Comparison of ENCODE assay signal across 1 cellular context in the genomic region with DNA sequence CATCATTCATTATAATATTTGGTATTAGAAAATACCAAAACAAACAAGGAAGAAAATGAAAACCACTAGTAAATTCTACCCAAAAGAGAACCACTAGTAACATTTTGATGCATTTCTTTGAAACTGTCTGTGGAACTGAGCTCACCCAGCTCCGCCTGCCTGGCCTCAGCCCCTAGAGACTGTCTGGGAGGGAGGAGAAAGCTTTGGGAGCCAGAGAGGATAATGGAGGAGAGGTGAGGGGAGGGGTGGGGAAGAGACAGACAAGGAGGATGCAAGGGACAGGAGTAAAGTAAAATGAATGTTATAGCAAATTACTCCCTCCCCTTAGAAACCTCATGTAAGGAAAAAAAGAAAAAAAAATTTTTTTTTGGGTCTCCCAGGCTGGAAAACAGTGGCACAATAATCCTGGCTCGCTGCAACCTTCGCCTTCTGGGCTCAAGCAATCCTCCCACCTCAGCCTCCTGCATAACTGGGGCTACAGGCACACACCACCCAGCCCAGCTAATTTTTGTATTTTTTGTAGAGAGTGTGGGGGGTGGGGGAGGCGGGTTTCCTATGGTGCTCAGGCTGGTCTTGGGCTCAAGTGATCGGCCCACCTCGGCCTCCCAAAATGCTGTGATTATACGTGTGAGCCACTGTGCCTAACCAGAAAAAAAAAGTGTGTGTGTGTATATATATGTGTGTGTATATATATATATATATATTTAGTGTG.
TF ChIP-seq lines count a peak whose summit lies in the region.

No MANE protein-coding gene starts in this region.

TF ChIP-seq in GM23338, 12 proteins besides CTCF, POLR2A, EP300 and RAD21:
- TF ChIP-seq ZNF114 (CRISPR knock-in tag; IDR thresholded peaks at IDR 0.05), result no peak
- TF ChIP-seq CREB1 (CRISPR knock-in tag; IDR thresholded peaks at IDR 0.05; ENCODE audit: low read depth), result no peak
- no peak for TF ChIP-seq EZH2phosphoT487 (IDR thresholded peaks at IDR 0.05; ENCODE audit: unreplicated experiment)
- TF ChIP-seq ZNF331 (CRISPR knock-in tag; IDR thresholded peaks at IDR 0.05; ENCODE audit: low read depth), result no peak
- TF ChIP-seq NANOG (IDR thresholded peaks at IDR 0.05; ENCODE audit: borderline replicate concordance), result no peak
- no peak for TF ChIP-seq STAT1 (IDR thresholded peaks at IDR 0.05; ENCODE audit: unreplicated experiment)
- no peak for TF ChIP-seq POLR2AphosphoS5 (IDR thresholded peaks at IDR 0.05; ENCODE audit: low read depth)
- TF ChIP-seq, protein P1, sequence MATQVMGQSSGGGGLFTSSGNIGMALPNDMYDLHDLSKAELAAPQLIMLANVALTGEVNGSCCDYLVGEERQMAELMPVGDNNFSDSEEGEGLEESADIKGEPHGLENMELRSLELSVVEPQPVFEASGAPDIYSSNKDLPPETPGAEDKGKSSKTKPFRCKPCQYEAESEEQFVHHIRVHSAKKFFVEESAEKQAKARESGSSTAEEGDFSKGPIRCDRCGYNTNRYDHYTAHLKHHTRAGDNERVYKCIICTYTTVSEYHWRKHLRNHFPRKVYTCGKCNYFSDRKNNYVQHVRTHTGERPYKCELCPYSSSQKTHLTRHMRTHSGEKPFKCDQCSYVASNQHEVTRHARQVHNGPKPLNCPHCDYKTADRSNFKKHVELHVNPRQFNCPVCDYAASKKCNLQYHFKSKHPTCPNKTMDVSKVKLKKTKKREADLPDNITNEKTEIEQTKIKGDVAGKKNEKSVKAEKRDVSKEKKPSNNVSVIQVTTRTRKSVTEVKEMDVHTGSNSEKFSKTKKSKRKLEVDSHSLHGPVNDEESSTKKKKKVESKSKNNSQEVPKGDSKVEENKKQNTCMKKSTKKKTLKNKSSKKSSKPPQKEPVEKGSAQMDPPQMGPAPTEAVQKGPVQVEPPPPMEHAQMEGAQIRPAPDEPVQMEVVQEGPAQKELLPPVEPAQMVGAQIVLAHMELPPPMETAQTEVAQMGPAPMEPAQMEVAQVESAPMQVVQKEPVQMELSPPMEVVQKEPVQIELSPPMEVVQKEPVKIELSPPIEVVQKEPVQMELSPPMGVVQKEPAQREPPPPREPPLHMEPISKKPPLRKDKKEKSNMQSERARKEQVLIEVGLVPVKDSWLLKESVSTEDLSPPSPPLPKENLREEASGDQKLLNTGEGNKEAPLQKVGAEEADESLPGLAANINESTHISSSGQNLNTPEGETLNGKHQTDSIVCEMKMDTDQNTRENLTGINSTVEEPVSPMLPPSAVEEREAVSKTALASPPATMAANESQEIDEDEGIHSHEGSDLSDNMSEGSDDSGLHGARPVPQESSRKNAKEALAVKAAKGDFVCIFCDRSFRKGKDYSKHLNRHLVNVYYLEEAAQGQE (IDR thresholded peaks at IDR 0.05; ENCODE audit: unreplicated experiment), result no peak
- no peak for TF ChIP-seq JUNB (IDR thresholded peaks at IDR 0.05; ENCODE audit: unreplicated experiment)
- TF ChIP-seq, protein P2, sequence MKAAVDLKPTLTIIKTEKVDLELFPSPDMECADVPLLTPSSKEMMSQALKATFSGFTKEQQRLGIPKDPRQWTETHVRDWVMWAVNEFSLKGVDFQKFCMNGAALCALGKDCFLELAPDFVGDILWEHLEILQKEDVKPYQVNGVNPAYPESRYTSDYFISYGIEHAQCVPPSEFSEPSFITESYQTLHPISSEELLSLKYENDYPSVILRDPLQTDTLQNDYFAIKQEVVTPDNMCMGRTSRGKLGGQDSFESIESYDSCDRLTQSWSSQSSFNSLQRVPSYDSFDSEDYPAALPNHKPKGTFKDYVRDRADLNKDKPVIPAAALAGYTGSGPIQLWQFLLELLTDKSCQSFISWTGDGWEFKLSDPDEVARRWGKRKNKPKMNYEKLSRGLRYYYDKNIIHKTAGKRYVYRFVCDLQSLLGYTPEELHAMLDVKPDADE (IDR thresholded peaks at IDR 0.05), result no peak
- TF ChIP-seq, protein P3, sequence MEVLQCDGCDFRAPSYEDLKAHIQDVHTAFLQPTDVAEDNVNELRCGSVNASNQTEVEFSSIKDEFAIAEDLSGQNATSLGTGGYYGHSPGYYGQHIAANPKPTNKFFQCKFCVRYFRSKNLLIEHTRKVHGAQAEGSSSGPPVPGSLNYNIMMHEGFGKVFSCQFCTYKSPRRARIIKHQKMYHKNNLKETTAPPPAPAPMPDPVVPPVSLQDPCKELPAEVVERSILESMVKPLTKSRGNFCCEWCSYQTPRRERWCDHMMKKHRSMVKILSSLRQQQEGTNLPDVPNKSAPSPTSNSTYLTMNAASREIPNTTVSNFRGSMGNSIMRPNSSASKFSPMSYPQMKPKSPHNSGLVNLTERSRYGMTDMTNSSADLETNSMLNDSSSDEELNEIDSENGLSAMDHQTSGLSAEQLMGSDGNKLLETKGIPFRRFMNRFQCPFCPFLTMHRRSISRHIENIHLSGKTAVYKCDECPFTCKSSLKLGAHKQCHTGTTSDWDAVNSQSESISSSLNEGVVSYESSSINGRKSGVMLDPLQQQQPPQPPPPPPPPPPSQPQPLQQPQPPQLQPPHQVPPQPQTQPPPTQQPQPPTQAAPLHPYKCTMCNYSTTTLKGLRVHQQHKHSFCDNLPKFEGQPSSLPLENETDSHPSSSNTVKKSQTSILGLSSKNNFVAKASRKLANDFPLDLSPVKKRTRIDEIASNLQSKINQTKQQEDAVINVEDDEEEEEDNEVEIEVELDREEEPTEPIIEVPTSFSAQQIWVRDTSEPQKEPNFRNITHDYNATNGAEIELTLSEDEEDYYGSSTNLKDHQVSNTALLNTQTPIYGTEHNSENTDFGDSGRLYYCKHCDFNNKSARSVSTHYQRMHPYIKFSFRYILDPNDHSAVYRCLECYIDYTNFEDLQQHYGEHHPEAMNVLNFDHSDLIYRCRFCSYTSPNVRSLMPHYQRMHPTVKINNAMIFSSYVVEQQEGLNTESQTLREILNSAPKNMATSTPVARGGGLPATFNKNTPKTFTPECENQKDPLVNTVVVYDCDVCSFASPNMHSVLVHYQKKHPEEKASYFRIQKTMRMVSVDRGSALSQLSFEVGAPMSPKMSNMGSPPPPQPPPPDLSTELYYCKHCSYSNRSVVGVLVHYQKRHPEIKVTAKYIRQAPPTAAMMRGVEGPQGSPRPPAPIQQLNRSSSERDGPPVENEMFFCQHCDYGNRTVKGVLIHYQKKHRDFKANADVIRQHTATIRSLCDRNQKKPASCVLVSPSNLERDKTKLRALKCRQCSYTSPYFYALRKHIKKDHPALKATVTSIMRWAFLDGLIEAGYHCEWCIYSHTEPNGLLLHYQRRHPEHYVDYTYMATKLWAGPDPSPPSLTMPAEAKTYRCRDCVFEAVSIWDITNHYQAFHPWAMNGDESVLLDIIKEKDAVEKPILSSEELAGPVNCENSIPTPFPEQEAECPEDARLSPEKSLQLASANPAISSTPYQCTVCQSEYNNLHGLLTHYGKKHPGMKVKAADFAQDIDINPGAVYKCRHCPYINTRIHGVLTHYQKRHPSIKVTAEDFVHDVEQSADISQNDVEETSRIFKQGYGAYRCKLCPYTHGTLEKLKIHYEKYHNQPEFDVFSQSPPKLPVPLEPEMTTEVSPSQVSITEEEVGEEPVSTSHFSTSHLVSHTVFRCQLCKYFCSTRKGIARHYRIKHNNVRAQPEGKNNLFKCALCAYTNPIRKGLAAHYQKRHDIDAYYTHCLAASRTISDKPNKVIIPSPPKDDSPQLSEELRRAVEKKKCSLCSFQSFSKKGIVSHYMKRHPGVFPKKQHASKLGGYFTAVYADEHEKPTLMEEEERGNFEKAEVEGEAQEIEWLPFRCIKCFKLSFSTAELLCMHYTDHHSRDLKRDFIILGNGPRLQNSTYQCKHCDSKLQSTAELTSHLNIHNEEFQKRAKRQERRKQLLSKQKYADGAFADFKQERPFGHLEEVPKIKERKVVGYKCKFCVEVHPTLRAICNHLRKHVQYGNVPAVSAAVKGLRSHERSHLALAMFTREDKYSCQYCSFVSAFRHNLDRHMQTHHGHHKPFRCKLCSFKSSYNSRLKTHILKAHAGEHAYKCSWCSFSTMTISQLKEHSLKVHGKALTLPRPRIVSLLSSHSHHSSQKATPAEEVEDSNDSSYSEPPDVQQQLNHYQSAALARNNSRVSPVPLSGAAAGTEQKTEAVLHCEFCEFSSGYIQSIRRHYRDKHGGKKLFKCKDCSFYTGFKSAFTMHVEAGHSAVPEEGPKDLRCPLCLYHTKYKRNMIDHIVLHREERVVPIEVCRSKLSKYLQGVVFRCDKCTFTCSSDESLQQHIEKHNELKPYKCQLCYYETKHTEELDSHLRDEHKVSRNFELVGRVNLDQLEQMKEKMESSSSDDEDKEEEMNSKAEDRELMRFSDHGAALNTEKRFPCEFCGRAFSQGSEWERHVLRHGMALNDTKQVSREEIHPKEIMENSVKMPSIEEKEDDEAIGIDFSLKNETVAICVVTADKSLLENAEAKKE (CRISPR knock-in tag; IDR thresholded peaks at IDR 0.05), result no peak
- TF ChIP-seq EZH2 (IDR thresholded peaks at IDR 0.05; ENCODE audit: low read depth, unreplicated experiment), result no peak
